In genomic region chr4:15794905-15795304, GRCh38 we compare ENCODE assay signal across 13 cellular contexts. TPM values are rescaled to one million over a fixed set of nuclear protein-coding genes. Genes with fewer than 3 reads are reported as not detected.
DNase-seq lines count a peak whose midpoint lies in the region; ATAC-seq lines count a peak whose summit lies in the region.
"Had no signal": no experiment of that assay in that cellular context is flagged by ENCODE, and none has a peak within 500 bp of the region (broad histone marks: within the 10 kb centered on the region; RNA-seq: fewer than 3 reads in every experiment).

No MANE protein-coding gene starts in this region.

- no peaks in the 10 kb centered on the region for H3K9me3 Mint-ChIP-seq in activated naive CD4-positive, alpha-beta T cell treated with anti-CD3 and anti-CD28 coated beads, Interleukin-2, amount 50 U/mL, for 24 hours
- H3K9me3 Mint-ChIP-seq in activated T-helper 1 cell treated with anti-CD3 and anti-CD28 coated beads, Interleukin-12 subunit alpha, Interleukin-12 subunit beta, Interleukin-2, Interleukin-4 antibody, amounts not matched to agents 30 ng/mL and 10 ng/mL and 1 ng/mL, durations not matched to agents 14 hours and 24 hours and 36 hours: no peaks in the 10 kb centered on the region
- H3K9me3 Mint-ChIP-seq in stimulated activated naive CD8-positive, alpha-beta T cell treated with anti-CD3 and anti-CD28 coated beads, Interleukin-15, Interleukin-2, amounts not matched to agents 100 ng/mL and 50 ng/mL, for 24 hours: no peaks in the 10 kb centered on the region
- H3K9me3 Mint-ChIP-seq: type B pancreatic cell had no signal

- intact Hi-C loops in activated T-helper 1 cell treated with anti-CD3 and anti-CD28 coated beads, Interleukin-12 subunit alpha, Interleukin-12 subunit beta, Interleukin-2, Interleukin-4 antibody, amounts not matched to agents 30 ng/mL and 10 ng/mL and 1 ng/mL, durations not matched to agents 14 hours and 24 hours and 36 hours (cut with micrococcal nuclease): loop anchor here (1.0 to 5.0 kb wide), 9 partner anchors 14 to 1542 kb away; partner anchors contain the start of genes FAM200B and TAPT1

- H3K27ac Mint-ChIP-seq in activated naive CD4-positive, alpha-beta T cell treated with anti-CD3 and anti-CD28 coated beads, Interleukin-2, amount 50 U/mL, for 24 hours: peak overlapping the region; percentile 98
- H3K27ac Mint-ChIP-seq in activated T-helper 1 cell treated with anti-CD3 and anti-CD28 coated beads, Interleukin-12 subunit alpha, Interleukin-12 subunit beta, Interleukin-2, Interleukin-4 antibody, amounts not matched to agents 30 ng/mL and 10 ng/mL and 1 ng/mL, durations not matched to agents 14 hours and 24 hours and 36 hours: peak overlapping the region; percentile 92
- peak overlapping the region; percentile 87 for H3K27ac Mint-ChIP-seq in stimulated activated naive CD8-positive, alpha-beta T cell treated with anti-CD3 and anti-CD28 coated beads, Interleukin-15, Interleukin-2, amounts not matched to agents 100 ng/mL and 50 ng/mL, for 24 hours
- H3K27ac Mint-ChIP-seq: nephron progenitor cell, type B pancreatic cell had no signal

- ATAC-seq in HG03457 (IDR thresholded peaks at IDR 0.05; ENCODE audit: unreplicated experiment) (peak; percentile 70), HG03097 (IDR thresholded peaks at IDR 0.05; ENCODE audit: low FRiP score, unreplicated experiment) (no peak)

- H3K4me3 Mint-ChIP-seq in activated naive CD4-positive, alpha-beta T cell treated with anti-CD3 and anti-CD28 coated beads, Interleukin-2, amount 50 U/mL, for 24 hours: peak overlapping the region; percentile 60
- H3K4me3 Mint-ChIP-seq in activated T-helper 1 cell treated with anti-CD3 and anti-CD28 coated beads, Interleukin-12 subunit alpha, Interleukin-12 subunit beta, Interleukin-2, Interleukin-4 antibody, amounts not matched to agents 30 ng/mL and 10 ng/mL and 1 ng/mL, durations not matched to agents 14 hours and 24 hours and 36 hours: peak overlapping the region; percentile 23
- peak overlapping the region; percentile 73 for H3K4me3 Mint-ChIP-seq in stimulated activated naive CD8-positive, alpha-beta T cell treated with anti-CD3 and anti-CD28 coated beads, Interleukin-15, Interleukin-2, amounts not matched to agents 100 ng/mL and 50 ng/mL, for 24 hours
- H3K4me3 Mint-ChIP-seq: nephron progenitor cell, type B pancreatic cell had no signal

- H3K27me3 Mint-ChIP-seq in activated naive CD4-positive, alpha-beta T cell treated with anti-CD3 and anti-CD28 coated beads, Interleukin-2, amount 50 U/mL, for 24 hours: no peaks in the 10 kb centered on the region
- no peaks in the 10 kb centered on the region for H3K27me3 Mint-ChIP-seq in activated T-helper 1 cell treated with anti-CD3 and anti-CD28 coated beads, Interleukin-12 subunit alpha, Interleukin-12 subunit beta, Interleukin-2, Interleukin-4 antibody, amounts not matched to agents 30 ng/mL and 10 ng/mL and 1 ng/mL, durations not matched to agents 14 hours and 24 hours and 36 hours (ENCODE audit: insufficient read depth)
- H3K27me3 Mint-ChIP-seq in stimulated activated naive CD8-positive, alpha-beta T cell treated with anti-CD3 and anti-CD28 coated beads, Interleukin-15, Interleukin-2, amounts not matched to agents 100 ng/mL and 50 ng/mL, for 24 hours: peaks cover 3% of the 10 kb centered on the region
- H3K27me3 Mint-ChIP-seq: type B pancreatic cell had no signal

- H3K4me1 Mint-ChIP-seq in activated naive CD4-positive, alpha-beta T cell treated with anti-CD3 and anti-CD28 coated beads, Interleukin-2, amount 50 U/mL, for 24 hours: peaks cover 64% of the 10 kb centered on the region
- peaks cover 73% of the 10 kb centered on the region for H3K4me1 Mint-ChIP-seq in activated T-helper 1 cell treated with anti-CD3 and anti-CD28 coated beads, Interleukin-12 subunit alpha, Interleukin-12 subunit beta, Interleukin-2, Interleukin-4 antibody, amounts not matched to agents 30 ng/mL and 10 ng/mL and 1 ng/mL, durations not matched to agents 14 hours and 24 hours and 36 hours (ENCODE audit: low read depth)
- peaks cover 54% of the 10 kb centered on the region for H3K4me1 Mint-ChIP-seq in stimulated activated naive CD8-positive, alpha-beta T cell treated with anti-CD3 and anti-CD28 coated beads, Interleukin-15, Interleukin-2, amounts not matched to agents 100 ng/mL and 50 ng/mL, for 24 hours (ENCODE audit: low read depth)
- H3K4me1 Mint-ChIP-seq: nephron progenitor cell had no signal

- peaks cover 9% of the 10 kb centered on the region for H3K36me3 Mint-ChIP-seq in activated naive CD4-positive, alpha-beta T cell treated with anti-CD3 and anti-CD28 coated beads, Interleukin-2, amount 50 U/mL, for 24 hours
- peaks cover 44% of the 10 kb centered on the region for H3K36me3 Mint-ChIP-seq in activated T-helper 1 cell treated with anti-CD3 and anti-CD28 coated beads, Interleukin-12 subunit alpha, Interleukin-12 subunit beta, Interleukin-2, Interleukin-4 antibody, amounts not matched to agents 30 ng/mL and 10 ng/mL and 1 ng/mL, durations not matched to agents 14 hours and 24 hours and 36 hours (ENCODE audit: low read depth)
- peaks cover 8% of the 10 kb centered on the region for H3K36me3 Mint-ChIP-seq in stimulated activated naive CD8-positive, alpha-beta T cell treated with anti-CD3 and anti-CD28 coated beads, Interleukin-15, Interleukin-2, amounts not matched to agents 100 ng/mL and 50 ng/mL, for 24 hours (ENCODE audit: low read depth)
- H3K36me3 Mint-ChIP-seq: type B pancreatic cell had no signal

- DNase-seq in activated naive CD4-positive, alpha-beta T cell treated with anti-CD3 and anti-CD28 coated beads, Interleukin-2, amount 50 U/mL, for 16 hours: no peak
- DNase-seq in activated T-helper 1 cell treated with anti-CD3 and anti-CD28 coated beads, Interleukin-12 subunit alpha, Interleukin-12 subunit beta, Interleukin-2, Interleukin-4 antibody, amounts not matched to agents 30 ng/mL and 10 ng/mL and 1 ng/mL, durations not matched to agents 14 hours and 24 hours and 36 hours (ENCODE audit: low spot score): no peak
- no peak for DNase-seq in GOT3 (lab: John Stamatoyannopoulos, UW)
- no peak for DNase-seq in amniotic stem cell (lab: John Stamatoyannopoulos, UW)
- DNase-seq: activated CD8-positive, alpha-beta memory T cell treated with anti-CD3 and anti-CD28 coated beads, Interleukin-2, amount 50 U/mL, for 4 hours; dorsolateral prefrontal cortex; NCI-H82; nephron progenitor cell had no signal

RNA-seq across cellular contexts. Expression of gene CD38, which starts 16.8 kb away (rescaled TPM):
- 148 and 152 TPM in 2 replicates for total RNA-seq in activated T-helper 1 cell treated with anti-CD3 and anti-CD28 coated beads, Interleukin-12 subunit alpha, Interleukin-12 subunit beta, Interleukin-2, Interleukin-4 antibody, amounts not matched to agents 30 ng/mL and 10 ng/mL and 1 ng/mL, durations not matched to agents 14 hours and 24 hours and 36 hours

Comparison
In these comparisons a context has a peak if more than half of its experiments do, and no peak if none do; other contexts are left out.
1. H3K4me3 Mint-ChIP-seq: peak in every context shown above with its lines; median percentile 73 in stimulated activated naive CD8-positive, alpha-beta T cell treated with anti-CD3 and anti-CD28 coated beads, Interleukin-15, Interleukin-2, amounts not matched to agents 100 ng/mL and 50 ng/mL, for 24 hours; 60 in activated naive CD4-positive, alpha-beta T cell treated with anti-CD3 and anti-CD28 coated beads, Interleukin-2, amount 50 U/mL, for 24 hours; 23 in activated T-helper 1 cell treated with anti-CD3 and anti-CD28 coated beads, Interleukin-12 subunit alpha, Interleukin-12 subunit beta, Interleukin-2, Interleukin-4 antibody, amounts not matched to agents 30 ng/mL and 10 ng/mL and 1 ng/mL, durations not matched to agents 14 hours and 24 hours and 36 hours.